In genomic region chr6:67825201-67825895, GRCh38 we compare ENCODE assay signal across 33 cellular contexts.
"Had no signal": no experiment of that assay in that cellular context is flagged by ENCODE, and none has a peak within 500 bp of the region (broad histone marks: within the 10 kb centered on the region; RNA-seq: fewer than 3 reads in every experiment).

No MANE protein-coding gene starts in this region.

- H3K4me1 Mint-ChIP-seq: activated B cell treated with CpG ODN at 0.5 μM for 24 hours; activated naive CD4-positive, alpha-beta T cell treated with anti-CD3 and anti-CD28 coated beads, Interleukin-2, amount 10 ng/mL, durations not matched to agents 7 days and 5 days; activated naive CD8-positive, alpha-beta T cell treated with anti-CD3 and anti-CD28 coated beads, Interleukin-2, amount 10 ng/mL, durations not matched to agents 7 days and 5 days; activated T-helper 17 cell treated with anti-CD3 and anti-CD28 coated beads, Interleukin-2, amount 50 U/mL, for 72 hours; brain; central memory CD8-positive, alpha-beta T cell; T-cell had no signal

- H3K27ac Mint-ChIP-seq: activated B cell treated with CpG ODN at 0.5 μM for 24 hours; activated CD8-positive, alpha-beta T cell treated with anti-CD3 and anti-CD28 coated beads for 36 hours; activated naive CD4-positive, alpha-beta T cell treated with anti-CD3 and anti-CD28 coated beads, Interleukin-2, amount 10 ng/mL, durations not matched to agents 7 days and 5 days; activated naive CD4-positive, alpha-beta T cell treated with anti-CD3 and anti-CD28 coated beads, Interleukin-2, amount 50 U/mL, for 72 hours; activated naive CD8-positive, alpha-beta T cell treated with anti-CD3 and anti-CD28 coated beads, Interleukin-2, amount 10 ng/mL, durations not matched to agents 7 days and 5 days; activated T-helper 17 cell treated with anti-CD3 and anti-CD28 coated beads, Interleukin-2, amount 50 U/mL, for 72 hours; brain; effector memory CD8-positive, alpha-beta T cell; T-cell; T-helper 1 cell treated with Interleukin-12 subunit alpha and Interleukin-12 subunit beta and Interleukin-4 antibody, amounts not matched to agents 30 μg/mL and 1 μg/mL, for 36 hours had no signal

- H3K27me3 ChIP-seq: ascending aorta, breast epithelium, cardiac muscle cell, foreskin keratinocyte, gastrocnemius medialis had no signal

- H3K4me3 ChIP-seq: ascending aorta, breast epithelium, cardiac muscle cell, esophagus muscularis mucosa, gastrocnemius medialis had no signal

- H3K27ac ChIP-seq: ascending aorta, breast epithelium, cardiac muscle cell, esophagus muscularis mucosa, foreskin keratinocyte, gastrocnemius medialis, WERI-Rb-1 had no signal

- DNase-seq: activated B cell treated with CpG ODN at 0.5 μM for 24 hours; activated CD4-positive, alpha-beta T cell treated with anti-CD3 and anti-CD28 coated beads for 48 hours; activated CD4-positive, alpha-beta T cell treated with anti-CD3 and anti-CD28 coated beads, Interleukin-2, amount 50 U/mL, for 1 hour; activated CD4-positive, alpha-beta T cell treated with anti-CD3 and anti-CD28 coated beads, Interleukin-2, amount 50 U/mL, for 48 hours; activated CD8-positive, alpha-beta memory T cell treated with anti-CD3 and anti-CD28 coated beads for 24 hours; activated CD8-positive, alpha-beta T cell treated with anti-CD3 and anti-CD28 coated beads for 36 hours; activated effector memory CD4-positive, alpha-beta T cell treated with Interleukin-2 at 50 U/mL for 16 hours; activated naive CD4-positive, alpha-beta T cell; activated naive CD4-positive, alpha-beta T cell treated with anti-CD3 and anti-CD28 coated beads, Interleukin-2, amount 10 ng/mL, durations not matched to agents 7 days and 5 days; activated naive CD8-positive, alpha-beta T cell treated with anti-CD3 and anti-CD28 coated beads, Interleukin-2, amount 10 ng/mL, durations not matched to agents 7 days and 5 days; activated T-cell treated with anti-CD3 and anti-CD28 coated beads, Interleukin-2, amount 50 U/mL, for 4 hours; cortex of kidney; dermis blood vessel endothelial cell; effector CD4-positive, alpha-beta T cell; effector memory CD8-positive, alpha-beta T cell; erythroblast; foreskin keratinocyte; gastrocnemius medialis; glutamatergic neuron; SW 1271; T-cell; T1000; WERI-Rb-1 had no signal

- H3K36me3 ChIP-seq: ascending aorta, breast epithelium, cardiac muscle cell, esophagus muscularis mucosa, gastrocnemius medialis, WERI-Rb-1 had no signal

- H3K9me3 ChIP-seq: ascending aorta, gastrocnemius medialis had no signal

- H3K4me1 ChIP-seq: ascending aorta, breast epithelium, esophagus muscularis mucosa, foreskin keratinocyte, gastrocnemius medialis had no signal

- H3K36me3 Mint-ChIP-seq: activated naive CD4-positive, alpha-beta T cell treated with anti-CD3 and anti-CD28 coated beads, Interleukin-2, amount 10 ng/mL, durations not matched to agents 7 days and 5 days; activated naive CD4-positive, alpha-beta T cell treated with anti-CD3 and anti-CD28 coated beads, Interleukin-2, amount 50 U/mL, for 72 hours; activated naive CD8-positive, alpha-beta T cell treated with anti-CD3 and anti-CD28 coated beads, Interleukin-2, amount 10 ng/mL, durations not matched to agents 7 days and 5 days; brain; T-cell had no signal

- H3K4me3 Mint-ChIP-seq: activated B cell treated with CpG ODN at 0.5 μM for 24 hours; activated CD8-positive, alpha-beta T cell treated with anti-CD3 and anti-CD28 coated beads for 36 hours; activated naive CD4-positive, alpha-beta T cell treated with anti-CD3 and anti-CD28 coated beads, Interleukin-2, amount 10 ng/mL, durations not matched to agents 7 days and 5 days; activated naive CD8-positive, alpha-beta T cell treated with anti-CD3 and anti-CD28 coated beads, Interleukin-2, amount 10 ng/mL, durations not matched to agents 7 days and 5 days; activated T-cell treated with anti-CD3 and anti-CD28 coated beads, Interleukin-2, amount 50 U/mL, for 4 hours; activated T-helper 17 cell treated with anti-CD3 and anti-CD28 coated beads, Interleukin-2, amount 50 U/mL, for 72 hours; brain; central memory CD8-positive, alpha-beta T cell; effector memory CD8-positive, alpha-beta T cell; T-cell; T-helper 1 cell treated with Interleukin-12 subunit alpha and Interleukin-12 subunit beta and Interleukin-4 antibody, amounts not matched to agents 30 μg/mL and 1 μg/mL, for 36 hours had no signal

- H3K27me3 Mint-ChIP-seq: activated B cell treated with CpG ODN at 0.5 μM for 24 hours; activated CD8-positive, alpha-beta T cell treated with anti-CD3 and anti-CD28 coated beads for 36 hours; activated naive CD4-positive, alpha-beta T cell treated with anti-CD3 and anti-CD28 coated beads, Interleukin-2, amount 10 ng/mL, durations not matched to agents 7 days and 5 days; activated naive CD8-positive, alpha-beta T cell treated with anti-CD3 and anti-CD28 coated beads, Interleukin-2, amount 10 ng/mL, durations not matched to agents 7 days and 5 days; activated T-helper 17 cell treated with anti-CD3 and anti-CD28 coated beads, Interleukin-2, amount 50 U/mL, for 72 hours; brain; central memory CD8-positive, alpha-beta T cell; effector memory CD8-positive, alpha-beta T cell; T-cell had no signal

- ATAC-seq: activated CD4-positive, CD25-positive, alpha-beta regulatory T cell treated with anti-CD3 and anti-CD28 coated beads, Interleukin-2, amount 50 U/mL, for 24 hours; activated CD8-positive, alpha-beta T cell treated with anti-CD3 and anti-CD28 coated beads for 36 hours; activated naive CD4-positive, alpha-beta T cell treated with anti-CD3 and anti-CD28 coated beads, Interleukin-2, amount 50 U/mL, for 72 hours; activated T-cell treated with anti-CD3 and anti-CD28 coated beads, Interleukin-2, amount 50 U/mL, for 4 hours; activated T-helper 17 cell treated with anti-CD3 and anti-CD28 coated beads, Interleukin-2, amount 50 U/mL, for 72 hours; effector memory CD8-positive, alpha-beta T cell; foreskin keratinocyte; gastrocnemius medialis; T-cell had no signal
